ENCODE assay signal across 17 cellular contexts in the genomic region with DNA sequence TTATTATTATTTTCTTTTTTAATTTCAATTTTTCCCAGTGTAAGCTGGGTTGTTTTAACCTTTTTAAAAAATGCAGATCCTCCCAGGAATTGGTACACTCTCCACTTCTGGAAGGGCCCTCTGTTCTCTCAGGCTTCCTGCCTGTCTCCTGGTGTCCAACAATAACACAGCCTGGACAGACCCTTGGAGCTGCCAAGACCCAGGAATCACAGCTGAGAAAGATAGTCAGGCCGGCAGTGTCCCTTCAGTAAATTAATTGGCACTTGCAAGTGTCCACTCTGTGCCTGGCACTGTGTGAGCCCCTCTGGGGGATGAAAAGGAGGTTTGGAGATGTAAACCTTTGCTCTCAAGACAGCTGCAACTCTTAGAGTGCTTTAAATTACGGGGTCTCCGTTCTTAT.
DNase-seq lines count a peak whose midpoint lies in the region; ATAC-seq and TF ChIP-seq lines count a peak whose summit lies in the region.
"Had no signal": no experiment of that assay in that cellular context is flagged by ENCODE, and none has a peak within 500 bp of the region (broad histone marks: within the 10 kb centered on the region; RNA-seq: fewer than 3 reads in every experiment).

No MANE protein-coding gene starts in this region.

- TF ChIP-seq CTCF in left ventricle myocardium inferior (IDR thresholded peaks at IDR 0.05; ENCODE audit: borderline replicate concordance) = no peak

- H3K4me3 ChIP-seq in left ventricle myocardium inferior = no peak overlapping the region
- H3K4me3 ChIP-seq: HAP-1 had no signal

- ATAC-seq in Right ventricle myocardium superior (ENCODE audit: poor library complexity) (peak; percentile 74), sciatic nerve (peak; percentile 84), HG03571 (IDR thresholded peaks at IDR 0.05; ENCODE audit: unreplicated experiment) (no peak)
- ATAC-seq: HepG2 had no signal

- intact Hi-C loops in Right ventricle myocardium superior (cut with DNase I) = no loop called here
- intact Hi-C loops in left ventricle myocardium inferior (cut with micrococcal nuclease) = no loop called here
- intact Hi-C loops in sciatic nerve (cut with DNase I) = no loop called here

- H3K4me1 ChIP-seq in left ventricle myocardium inferior = no peaks in the 10 kb centered on the region
- H3K4me1 ChIP-seq: BE2C, HAP-1 had no signal

- no peaks in the 10 kb centered on the region for H3K36me3 ChIP-seq in left ventricle myocardium inferior
- H3K36me3 ChIP-seq: BE2C, HAP-1 had no signal

- peaks cover 80% of the 10 kb centered on the region for H3K27me3 ChIP-seq in left ventricle myocardium inferior (ENCODE audit: low read depth)

- DNase-seq in Right ventricle myocardium superior = no peak
- no peak for DNase-seq in left ventricle myocardium inferior
- no peak for DNase-seq in sciatic nerve (ENCODE audit: low spot score)
- DNase-seq in dedifferentiated amniotic fluid mesenchymal stem cell (ENCODE audit: extremely low spot score) = no peak
- no peak for DNase-seq in germinal center (ENCODE audit: low spot score)
- no peak for DNase-seq in NAMALWA (ENCODE audit: low spot score)
- DNase-seq: BE2C; CD4-positive, alpha-beta memory T cell; COR-L47; DMS153; DMS79 treated with DMSO at 0.1 percent for 48 hours; EL; GDM1 had no signal

- H3K27ac ChIP-seq in left ventricle myocardium inferior (replicated peaks) = peak overlapping the region; percentile 48
- H3K27ac ChIP-seq: C4-2B had no signal

- H3K9me3 ChIP-seq in left ventricle myocardium inferior (replicated peaks) = peaks cover 5% of the 10 kb centered on the region
- H3K9me3 ChIP-seq: BE2C, HAP-1 had no signal
